ENCODE assay signal across 21 cellular contexts in the genomic region with DNA sequence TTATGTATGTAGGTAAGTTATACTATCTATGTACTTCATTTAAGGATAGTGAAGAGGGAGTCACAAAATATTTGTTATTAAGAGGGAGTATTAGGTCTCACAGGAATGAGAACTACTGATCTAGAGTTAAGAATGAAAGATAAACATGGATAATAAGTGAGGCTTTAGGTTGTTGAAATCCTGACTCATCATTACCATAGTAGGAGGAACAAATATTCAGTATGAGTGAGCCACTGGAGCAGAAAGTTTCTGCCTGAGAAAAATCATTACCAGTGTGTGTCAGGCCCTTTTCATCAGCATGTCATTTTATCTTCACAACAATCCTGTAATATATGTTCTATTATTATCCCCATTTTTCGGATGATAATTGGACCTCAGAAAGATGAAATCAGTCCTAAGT. TPM values are rescaled to one million over a fixed set of nuclear protein-coding genes. Genes with fewer than 3 reads are reported as not detected.
"Had no signal": no experiment of that assay in that cellular context is flagged by ENCODE, and none has a peak within 500 bp of the region (broad histone marks: within the 10 kb centered on the region; RNA-seq: fewer than 3 reads in every experiment).

No MANE protein-coding gene starts in this region.

- H3K27ac ChIP-seq: ovary, skin epidermis, testis, transverse colon had no signal

- DNase-seq: activated B cell treated with CpG ODN at 0.5 μM for 24 hours; activated effector memory CD4-positive, alpha-beta T cell treated with anti-CD3 and anti-CD28 coated beads, Interleukin-2, amount 50 U/mL, for 16 hours; activated naive CD4-positive, alpha-beta T cell treated with anti-CD3 and anti-CD28 coated beads, Interleukin-2, amount 50 U/mL, for 16 hours; amniotic stem cell; endodermal cell; foreskin fibroblast; head of caudate nucleus; hippocampal formation; kidney; left ventricle myocardium superior; ovary; retina; stimulated activated CD4-positive, alpha-beta T cell treated with anti-CD3 and anti-CD28 coated beads, Interleukin-12 subunit alpha, Interleukin-12 subunit beta, amount 100 ng/mL, for 4 hours; stimulated activated CD4-positive, alpha-beta T cell treated with anti-CD3 and anti-CD28 coated beads, Interleukin-4, amount 100 ng/mL, for 1 hour; stimulated activated naive CD8-positive, alpha-beta T cell treated with anti-CD3 and anti-CD28 coated beads, Interleukin-15, Interleukin-2, amounts not matched to agents 100 U/mL and 50 U/mL, for 24 hours; testis; transverse colon had no signal

- H3K36me3 ChIP-seq: ovary, transverse colon had no signal

- H3K4me3 ChIP-seq: ovary, skin epidermis, testis, transverse colon had no signal

- H3K4me1 ChIP-seq: testis, transverse colon had no signal

- H3K27me3 ChIP-seq: ovary, testis, transverse colon had no signal

- H3K9me3 ChIP-seq: ovary, testis, transverse colon had no signal

RNA-seq across cellular contexts. Expression of a gene that starts 27.2 kb away (rescaled TPM):
- total RNA-seq: activated B cell treated with CpG ODN at 0.5 μM for 24 hours; activated T-helper 1 cell treated with anti-CD3 and anti-CD28 coated beads, Interleukin-12 subunit alpha, Interleukin-12 subunit beta, Interleukin-2, Interleukin-4 antibody, amounts not matched to agents 30 ng/mL and 10 ng/mL and 1 ng/mL, durations not matched to agents 14 hours and 24 hours and 36 hours; lung microvascular endothelial cell; T-helper 2 cell treated with Interferon-gamma antibody and Interleukin-4, amounts not matched to agents 100 ng/mL and 5 ng/mL, for 36 hours had no signal
